ENCODE assay signal across 8 cellular contexts in the genomic region with DNA sequence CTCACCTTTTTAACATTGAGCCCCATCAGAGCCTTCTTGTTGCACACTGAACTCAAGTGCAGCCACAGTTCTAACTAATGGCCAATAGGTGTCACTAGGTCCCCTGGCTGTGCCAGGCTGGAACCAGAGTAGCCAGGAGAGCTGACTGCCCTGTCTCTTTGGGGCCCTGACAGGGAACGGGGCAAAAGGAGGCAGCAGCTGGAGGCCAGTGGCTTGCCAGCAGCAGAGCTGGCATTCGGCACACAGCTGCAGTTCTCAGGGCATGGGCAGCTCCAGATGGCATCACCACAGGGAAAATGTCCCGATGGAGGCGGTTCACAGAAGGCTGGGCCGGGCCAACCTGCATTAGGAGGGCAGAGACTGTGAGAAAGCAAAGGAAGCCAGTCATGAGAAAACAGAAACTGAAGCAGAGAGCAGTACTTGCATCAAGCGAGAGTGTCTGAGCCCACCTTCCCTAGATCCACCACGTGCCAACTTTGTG.
DNase-seq lines count a peak whose midpoint lies in the region; ATAC-seq and TF ChIP-seq lines count a peak whose summit lies in the region.

No MANE protein-coding gene starts in this region.

- H3K4me1 Mint-ChIP-seq in stimulated activated memory B cell treated with anti-CD40 and anti-IgM and Interleukin-4, amounts not matched to agents 10 μg/mL and 1 μg/mL and 100 μg/mL, for 72 hours, result peaks cover 5% of the 10 kb centered on the region
- no peaks in the 10 kb centered on the region for H3K4me1 Mint-ChIP-seq in T-cell

- no peak overlapping the region for H3K27ac Mint-ChIP-seq in stimulated activated memory B cell treated with anti-CD40 and anti-IgM and Interleukin-4, amounts not matched to agents 10 μg/mL and 1 μg/mL and 100 μg/mL, for 72 hours
- no peak overlapping the region for H3K27ac Mint-ChIP-seq in T-cell

- H3K4me3 ChIP-seq in fibroblast of villous mesenchyme (ENCODE audit: low read depth, low read length), result no peak overlapping the region

- peak; percentile 26 for DNase-seq in COLO668 (lab: John Stamatoyannopoulos, UW; ENCODE audit: unreplicated experiment)
- peak; percentile 29 for DNase-seq in SK-N-DZ (ENCODE audit: low spot score)
- peak; percentile 30 for DNase-seq in fibroblast of villous mesenchyme (ENCODE audit: low read depth)
- DNase-seq in T-cell, result no peak
- DNase-seq in omental fat pad (ENCODE audit: low spot score), result no peak

- CTCF ChIA-PET in T-cell (lab: Charles Lee), result no interaction called here

- ATAC-seq in GM18873 (IDR thresholded peaks at IDR 0.05; ENCODE audit: low FRiP score, unreplicated experiment), result peak; percentile 65
- peak; percentile 84 for ATAC-seq in HG03521 (IDR thresholded peaks at IDR 0.05; ENCODE audit: unreplicated experiment)
- peak; percentile 78 for ATAC-seq in stimulated activated memory B cell treated with anti-CD40 and anti-IgM and Interleukin-4, amounts not matched to agents 10 μg/mL and 1 μg/mL and 100 μg/mL, for 72 hours
- no peak for ATAC-seq in T-cell (replicated peaks in 1 of 4)
- ATAC-seq in omental fat pad (ENCODE audit: low FRiP score), result no peak

- H3K9me3 Mint-ChIP-seq in stimulated activated memory B cell treated with anti-CD40 and anti-IgM and Interleukin-4, amounts not matched to agents 10 μg/mL and 1 μg/mL and 100 μg/mL, for 72 hours, result no peaks in the 10 kb centered on the region
- H3K9me3 Mint-ChIP-seq in T-cell, result no peaks in the 10 kb centered on the region

- peak; percentile 73 for TF ChIP-seq CTCF in fibroblast of villous mesenchyme (IDR thresholded peaks at IDR 0.05; ENCODE audit: insufficient read depth, low read depth, low read length)
- no peak for TF ChIP-seq CTCF in omental fat pad (IDR thresholded peaks at IDR 0.05)

- no peaks in the 10 kb centered on the region for H3K27me3 Mint-ChIP-seq in stimulated activated memory B cell treated with anti-CD40 and anti-IgM and Interleukin-4, amounts not matched to agents 10 μg/mL and 1 μg/mL and 100 μg/mL, for 72 hours
- peaks cover 10 to 12% of the 10 kb centered on the region in 2 donors for H3K27me3 Mint-ChIP-seq in T-cell

- no peaks in the 10 kb centered on the region for H3K36me3 Mint-ChIP-seq in stimulated activated memory B cell treated with anti-CD40 and anti-IgM and Interleukin-4, amounts not matched to agents 10 μg/mL and 1 μg/mL and 100 μg/mL, for 72 hours
- H3K36me3 Mint-ChIP-seq in T-cell, result no peaks in the 10 kb centered on the region

- POLR2A ChIA-PET in T-cell (lab: Charles Lee), result no interaction called here

- H3K4me3 Mint-ChIP-seq in stimulated activated memory B cell treated with anti-CD40 and anti-IgM and Interleukin-4, amounts not matched to agents 10 μg/mL and 1 μg/mL and 100 μg/mL, for 72 hours, result no peak overlapping the region
- H3K4me3 Mint-ChIP-seq in T-cell, result no peak overlapping the region

Comparison
In these comparisons a context has a peak if more than half of its experiments do, and no peak if none do; other contexts are left out.
1. DNase-seq: peak in COLO668 (single experiment), SK-N-DZ (single experiment) and fibroblast of villous mesenchyme (single experiment); none in T-cell (0 of 34) and omental fat pad (single experiment).
2. ATAC-seq: peak in GM18873 (single experiment), HG03521 (single experiment) and stimulated activated memory B cell treated with anti-CD40 and anti-IgM and Interleukin-4, amounts not matched to agents 10 μg/mL and 1 μg/mL and 100 μg/mL, for 72 hours (single experiment); none in T-cell (0 of 4) and omental fat pad (single experiment).